23 cellular contexts compared by ENCODE assay signal in the genomic region with DNA sequence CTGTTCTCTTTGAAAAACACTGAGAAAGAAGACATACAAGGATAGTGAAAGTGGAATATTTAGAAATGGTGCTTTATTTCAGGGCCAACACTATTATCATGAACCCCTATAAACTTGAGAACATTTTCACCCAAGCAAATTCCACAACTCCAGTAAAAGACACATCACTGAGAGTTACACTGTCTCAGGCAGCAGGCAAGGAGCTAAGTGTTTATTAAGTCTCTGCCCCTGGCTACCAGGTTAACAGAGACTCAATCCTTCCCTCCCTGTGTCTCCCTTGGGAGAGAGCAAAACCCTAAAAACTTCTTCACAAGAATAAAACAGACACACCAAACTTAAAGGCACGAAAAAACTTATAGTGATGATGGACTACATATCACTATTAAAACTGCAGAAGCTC. TPM values are rescaled to one million over a fixed set of nuclear protein-coding genes. Genes with fewer than 3 reads are reported as not detected.
"Had no signal": no experiment of that assay in that cellular context is flagged by ENCODE, and none has a peak within 500 bp of the region (broad histone marks: within the 10 kb centered on the region; RNA-seq: fewer than 3 reads in every experiment).

No MANE protein-coding gene starts in this region.

- H3K27ac ChIP-seq: brain microvascular endothelial cell, cardiac muscle cell had no signal

- H3K36me3 Mint-ChIP-seq: activated CD8-positive, alpha-beta memory T cell treated with anti-CD3 and anti-CD28 coated beads, Interleukin-2, amount 10 ng/mL, durations not matched to agents 7 days and 5 days; activated naive CD4-positive, alpha-beta T cell treated with anti-CD3 and anti-CD28 coated beads, Interleukin-2, amount 50 U/mL, for 24 hours had no signal

- H3K27me3 ChIP-seq: brain microvascular endothelial cell, cardiac muscle cell had no signal

- H3K9me3 Mint-ChIP-seq: activated B cell treated with CpG ODN at 0.5 μM for 24 hours; activated CD4-positive, alpha-beta T cell treated with anti-CD3 and anti-CD28 coated beads, Interleukin-2, amount 10 ng/mL, durations not matched to agents 24 days and 14 days; activated T-cell treated with anti-CD3 and anti-CD28 coated beads, Interleukin-2, amount 50 U/mL, for 24 hours; activated T-helper 1 cell treated with anti-CD3 and anti-CD28 coated beads, Interleukin-12 subunit alpha, Interleukin-12 subunit beta, Interleukin-2, Interleukin-4 antibody, amounts not matched to agents 30 ng/mL and 10 ng/mL and 1 ng/mL, durations not matched to agents 14 hours and 24 hours and 36 hours; T-helper 1 cell treated with Interleukin-12 subunit alpha and Interleukin-12 subunit beta and Interleukin-4 antibody, amounts not matched to agents 30 μg/mL and 1 μg/mL, for 36 hours had no signal

- H3K27me3 Mint-ChIP-seq: activated CD4-positive, alpha-beta T cell treated with anti-CD3 and anti-CD28 coated beads, Interleukin-2, amount 10 ng/mL, durations not matched to agents 24 days and 14 days; activated CD8-positive, alpha-beta memory T cell treated with anti-CD3 and anti-CD28 coated beads, Interleukin-2, amount 10 ng/mL, durations not matched to agents 7 days and 5 days; activated T-cell treated with anti-CD3 and anti-CD28 coated beads, Interleukin-2, amount 50 U/mL, for 24 hours had no signal

- H3K4me3 Mint-ChIP-seq: activated B cell treated with CpG ODN at 0.5 μM for 24 hours; activated CD4-positive, alpha-beta T cell treated with anti-CD3 and anti-CD28 coated beads, Interleukin-2, amount 10 ng/mL, durations not matched to agents 24 days and 14 days; activated CD8-positive, alpha-beta memory T cell treated with anti-CD3 and anti-CD28 coated beads, Interleukin-2, amount 10 ng/mL, durations not matched to agents 7 days and 5 days; activated naive CD4-positive, alpha-beta T cell treated with anti-CD3 and anti-CD28 coated beads, Interleukin-2, amount 50 U/mL, for 24 hours; activated T-cell treated with anti-CD3 and anti-CD28 coated beads, Interleukin-2, amount 50 U/mL, for 24 hours; activated T-helper 1 cell treated with anti-CD3 and anti-CD28 coated beads, Interleukin-12 subunit alpha, Interleukin-12 subunit beta, Interleukin-2, Interleukin-4 antibody, amounts not matched to agents 30 ng/mL and 10 ng/mL and 1 ng/mL, durations not matched to agents 14 hours and 24 hours and 36 hours; T-helper 1 cell treated with Interleukin-12 subunit alpha and Interleukin-12 subunit beta and Interleukin-4 antibody, amounts not matched to agents 30 μg/mL and 1 μg/mL, for 36 hours had no signal

- H3K4me3 ChIP-seq: cardiac muscle cell had no signal

- H3K4me1 Mint-ChIP-seq: activated B cell treated with CpG ODN at 0.5 μM for 24 hours; activated CD4-positive, alpha-beta T cell treated with anti-CD3 and anti-CD28 coated beads, Interleukin-2, amount 10 ng/mL, durations not matched to agents 24 days and 14 days; activated CD8-positive, alpha-beta memory T cell treated with anti-CD3 and anti-CD28 coated beads, Interleukin-2, amount 10 ng/mL, durations not matched to agents 7 days and 5 days; activated naive CD4-positive, alpha-beta T cell treated with anti-CD3 and anti-CD28 coated beads, Interleukin-2, amount 50 U/mL, for 24 hours had no signal

- H3K36me3 ChIP-seq: brain microvascular endothelial cell, cardiac muscle cell had no signal

- ATAC-seq: activated CD8-positive, alpha-beta memory T cell treated with anti-CD3 and anti-CD28 coated beads, Interleukin-2, amount 10 ng/mL, durations not matched to agents 7 days and 5 days; PC-3 had no signal

- H3K27ac Mint-ChIP-seq: activated B cell treated with CpG ODN at 0.5 μM for 24 hours; activated CD4-positive, alpha-beta T cell treated with anti-CD3 and anti-CD28 coated beads, Interleukin-2, amount 10 ng/mL, durations not matched to agents 24 days and 14 days; activated CD8-positive, alpha-beta memory T cell treated with anti-CD3 and anti-CD28 coated beads, Interleukin-2, amount 10 ng/mL, durations not matched to agents 7 days and 5 days; activated naive CD4-positive, alpha-beta T cell treated with anti-CD3 and anti-CD28 coated beads, Interleukin-2, amount 50 U/mL, for 24 hours; activated T-cell treated with anti-CD3 and anti-CD28 coated beads, Interleukin-2, amount 50 U/mL, for 24 hours; activated T-helper 1 cell treated with anti-CD3 and anti-CD28 coated beads, Interleukin-12 subunit alpha, Interleukin-12 subunit beta, Interleukin-2, Interleukin-4 antibody, amounts not matched to agents 30 ng/mL and 10 ng/mL and 1 ng/mL, durations not matched to agents 14 hours and 24 hours and 36 hours; T-helper 1 cell treated with Interleukin-12 subunit alpha and Interleukin-12 subunit beta and Interleukin-4 antibody, amounts not matched to agents 30 μg/mL and 1 μg/mL, for 36 hours had no signal

- DNase-seq: activated B cell treated with CpG ODN at 0.5 μM for 24 hours; activated CD4-positive, alpha-beta T cell treated with anti-CD3 and anti-CD28 coated beads for 1 hour; activated CD4-positive, alpha-beta T cell treated with anti-CD3 and anti-CD28 coated beads, Interleukin-2, amount 10 ng/mL, durations not matched to agents 24 days and 14 days; activated CD4-positive, alpha-beta T cell treated with anti-CD3 and anti-CD28 coated beads, Interleukin-2, amount 50 U/mL, for 48 hours; activated CD8-positive, alpha-beta memory T cell treated with anti-CD3 and anti-CD28 coated beads, Interleukin-2, amount 10 ng/mL, durations not matched to agents 7 days and 5 days; activated effector memory CD4-positive, alpha-beta T cell treated with Interleukin-2 at 50 U/mL for 16 hours; activated naive CD4-positive, alpha-beta T cell; activated T-cell treated with anti-CD3 and anti-CD28 coated beads, Interleukin-2, amount 50 U/mL, for 24 hours; brain microvascular endothelial cell; Kasumi-1; KBM-7; NCI-H1048; NCI-H1930; NCI-H2107; NCI-H226; NCI-H526; PC-3; SHP77 had no signal

RNA-seq across cellular contexts. Expression of a gene that starts 18.5 kb away (rescaled TPM):
- total RNA-seq: activated CD4-positive, alpha-beta T cell treated with anti-CD3 and anti-CD28 coated beads, Interleukin-2, amount 10 ng/mL, durations not matched to agents 24 days and 14 days; activated CD8-positive, alpha-beta memory T cell treated with anti-CD3 and anti-CD28 coated beads, Interleukin-2, amount 10 ng/mL, durations not matched to agents 7 days and 5 days; activated T-helper 1 cell treated with anti-CD3 and anti-CD28 coated beads, Interleukin-12 subunit alpha, Interleukin-12 subunit beta, Interleukin-2, Interleukin-4 antibody, amounts not matched to agents 30 ng/mL and 10 ng/mL and 1 ng/mL, durations not matched to agents 14 hours and 24 hours and 36 hours; NCI-H460; PC-3 had no signal
